11 cellular contexts compared by ENCODE assay signal in genomic region chr2:41576423-41576822, GRCh38.
"Had no signal": no experiment of that assay in that cellular context is flagged by ENCODE, and none has a peak within 500 bp of the region (broad histone marks: within the 10 kb centered on the region; RNA-seq: fewer than 3 reads in every experiment).

No MANE protein-coding gene starts in this region.

- H3K27ac Mint-ChIP-seq: GM23338, H9, HFFc6 had no signal

- H3K27ac ChIP-seq: GM23248 had no signal

- DNase-seq: GM23248, GOT3, H7, H9, HCEC 1CT, HFFc6 had no signal

- H3K9me3 ChIP-seq: HAP-1 had no signal

- H2AFZ ChIP-seq: GM23248, GM23338 had no signal

- H3K9me3 Mint-ChIP-seq: GM23338, H9 had no signal

- H3K9ac ChIP-seq: GM23248 had no signal

- H3K4me3 ChIP-seq: GM23248, GM23338, HAP-1 had no signal

- FAIRE-seq: H1, H54 had no signal

- H3K4me2 ChIP-seq: GM23338 had no signal

- ATAC-seq: GM23338, HCT116 had no signal

- H3K4me1 Mint-ChIP-seq: GM23338, H9 had no signal

- H3K4me3 Mint-ChIP-seq: GM23338, H9, HFFc6 had no signal

- H3K36me3 ChIP-seq: HAP-1 had no signal
